ENCODE assay signal across 21 cellular contexts in genomic region chr10:68127995-68128394, GRCh38. TPM values are rescaled to one million over a fixed set of nuclear protein-coding genes. Genes with fewer than 3 reads are reported as not detected.
DNase-seq lines count a peak whose midpoint lies in the region; ATAC-seq and TF ChIP-seq lines count a peak whose summit lies in the region.
"Had no signal": no experiment of that assay in that cellular context is flagged by ENCODE, and none has a peak within 500 bp of the region (broad histone marks: within the 10 kb centered on the region; RNA-seq: fewer than 3 reads in every experiment).

No MANE protein-coding gene starts in this region.

- no peak overlapping the region for H3K4me3 Mint-ChIP-seq in activated T-cell treated with anti-CD3 and anti-CD28 coated beads, Interleukin-2, amount 50 U/mL, for 4 hours
- H3K4me3 Mint-ChIP-seq in osteocyte (ENCODE audit: unreplicated experiment) = no peak overlapping the region
- H3K4me3 Mint-ChIP-seq: CD4-positive, alpha-beta memory T cell had no signal

- peak overlapping the region; percentile 60 to 61; a peak in 3 of 4 replicates for H4K8ac ChIP-seq in IMR-90 (ENCODE audit: low read depth in 2 of 2, low read length in 2 of 2)

- CTCF ChIA-PET in IMR-90 (lab: Yijun Ruan, JAX) = no interaction called here

- no peaks in the 10 kb centered on the region for H3K4me1 ChIP-seq in IMR-90 (ENCODE audit: control insufficient read depth, insufficient read depth, low read length)
- H3K4me1 ChIP-seq in gastrocnemius medialis = peaks cover 31 to 72% of the 10 kb centered on the region in 2 donors
- H3K4me1 ChIP-seq: BLaER1 treated with 17β-estradiol and CSF1 and Interleukin-3, amounts not matched to agents 10 nM and 100 nM had no signal

- H4K91ac ChIP-seq in IMR-90 (ENCODE audit: insufficient read depth, low read depth, low read length) = no peak overlapping the region

- H3K27ac ChIP-seq in IMR-90 (ENCODE audit: insufficient read depth, low read length) = no peak overlapping the region
- peak overlapping the region; percentile 9 to 90 (median 80) for H3K27ac ChIP-seq in gastrocnemius medialis
- H3K27ac ChIP-seq: BLaER1 treated with 17β-estradiol and CSF1 and Interleukin-3, amounts not matched to agents 10 nM and 100 nM had no signal

- no peaks in the 10 kb centered on the region for H3K9me3 Mint-ChIP-seq in activated T-cell treated with anti-CD3 and anti-CD28 coated beads, Interleukin-2, amount 50 U/mL, for 4 hours
- no peaks in the 10 kb centered on the region for H3K9me3 Mint-ChIP-seq in osteocyte (ENCODE audit: unreplicated experiment)
- H3K9me3 Mint-ChIP-seq: CD4-positive, alpha-beta memory T cell had no signal

- 0 out of 2 replicates have a peak, but pooled peaks cover 2% of the 10 kb centered on the region for H3K9me1 ChIP-seq in IMR-90 (ENCODE audit: insufficient read depth, low read length)

- in situ Hi-C loops in IMR-90 (cut with MboI; ENCODE audit: low sequenced_read_pairs) = no loop called here
- in situ Hi-C loops in gastrocnemius medialis (cut with MboI; ENCODE audit: low sequenced_read_pairs in 4 of 4) = no loop called here

- no TSS peak for BruUV-seq in IMR-90 (replicated peaks; lab: Mats Ljungman, UMichigan)

- peak; percentile 8 for DNase-seq in EH (ENCODE audit: low read depth)
- no peak for DNase-seq in IMR-90
- DNase-seq in left kidney (ENCODE audit: low read depth, low spot score) = peak; percentile 7
- no peak for DNase-seq in gastrocnemius medialis
- no peak for DNase-seq in T-helper 9 cell
- no peak for DNase-seq in activated T-cell treated with anti-CD3 and anti-CD28 coated beads, Interleukin-2, amount 50 U/mL, for 4 hours
- no peak for DNase-seq in osteocyte (ENCODE audit: extremely low spot score, unreplicated experiment)
- DNase-seq: CD4-positive, alpha-beta memory T cell; DND-41; KBM-7; NCI-H1092 treated with DMSO at 0.1 percent for 48 hours; NCI-H1436 treated with DMSO at 0.1 percent for 48 hours; NCI-H1930; NCI-H748 treated with DMSO at 0.1 percent for 48 hours; NK-92 treated with Interleukin-12 subunit alpha and Interleukin-12 subunit beta, amount 100 ng/mL, for 24 hours; SIG-M5 had no signal

- H3K9me3 ChIP-seq in IMR-90 (ENCODE audit: control insufficient read depth, insufficient read depth, low read length) (no peaks in the 10 kb centered on the region), gastrocnemius medialis (no peaks in the 10 kb centered on the region)
- H3K9me3 ChIP-seq: BLaER1 treated with 17β-estradiol and CSF1 and Interleukin-3, amounts not matched to agents 10 nM and 100 nM had no signal

- H3K27ac Mint-ChIP-seq in osteocyte (ENCODE audit: unreplicated experiment) = no peak overlapping the region
- H3K27ac Mint-ChIP-seq: CD4-positive, alpha-beta memory T cell had no signal

- no peak for TF ChIP-seq CTCF in IMR-90 (conservative IDR thresholded peaks at IDR 0.05; ENCODE audit: low read depth, low read length)
- TF ChIP-seq CTCF in gastrocnemius medialis (IDR thresholded peaks at IDR 0.05 in 4 of 5, conservative IDR thresholded peaks at IDR 0.05 in 1 of 5) = no peak
- TF ChIP-seq CTCF in osteocyte (IDR thresholded peaks at IDR 0.05) = no peak

- no peak overlapping the region for H3K18ac ChIP-seq in IMR-90 (ENCODE audit: low read depth, low read length)

- no peak overlapping the region for H3K23ac ChIP-seq in IMR-90 (ENCODE audit: low read depth, low read length)

- H3K79me1 ChIP-seq in IMR-90 (ENCODE audit: low read depth in 1 of 2, low read length in 2 of 2) = 0 out of 4 replicates have a peak, but pooled peaks cover 3% of the 10 kb centered on the region in 2 experiments

- no peak for TF ChIP-seq RAD21 in IMR-90 (IDR thresholded peaks at IDR 0.05; ENCODE audit: low read length)

- no peak overlapping the region for H2AFZ ChIP-seq in IMR-90 (replicated peaks; ENCODE audit: low read length, poor library complexity)

- H2BK5ac ChIP-seq in IMR-90 (ENCODE audit: low read depth, low read length, poor library complexity, severe bottlenecking) = no peak overlapping the region

- no peak overlapping the region for H2AK5ac ChIP-seq in IMR-90 (ENCODE audit: low read depth, low read length)

- H3K14ac ChIP-seq in IMR-90 (replicated peaks; ENCODE audit: low read depth, low read length) = no peak overlapping the region

- WGBS in IMR-90 (ENCODE audit: extremely low coverage in 2 of 2, insufficient read length in 1 of 2), 2 experiments = no CpG with 5 or more reads among the region's 2 CpGs

- H3K9ac ChIP-seq in IMR-90 (ENCODE audit: low read depth, low read length) = no peak overlapping the region
- H3K9ac ChIP-seq: BLaER1 treated with 17β-estradiol and CSF1 and Interleukin-3, amounts not matched to agents 10 nM and 100 nM had no signal

- H3K56ac ChIP-seq in IMR-90 (ENCODE audit: extremely low read depth, insufficient read depth, low read length) = no peak overlapping the region

- H3K36me3 Mint-ChIP-seq in activated T-cell treated with anti-CD3 and anti-CD28 coated beads, Interleukin-2, amount 50 U/mL, for 4 hours (ENCODE audit: insufficient read depth) = no peaks in the 10 kb centered on the region
- no peaks in the 10 kb centered on the region for H3K36me3 Mint-ChIP-seq in osteocyte (ENCODE audit: unreplicated experiment)
- H3K36me3 Mint-ChIP-seq: CD4-positive, alpha-beta memory T cell had no signal

- intact Hi-C loops in IMR-90 (cut with micrococcal nuclease) = no loop called here
- intact Hi-C loops in gastrocnemius medialis (cut with DNase I; ENCODE audit: low total_unique reads) = no loop called here

- H3K27me3 Mint-ChIP-seq in activated T-cell treated with anti-CD3 and anti-CD28 coated beads, Interleukin-2, amount 50 U/mL, for 4 hours (ENCODE audit: low read depth) = no peaks in the 10 kb centered on the region
- no peaks in the 10 kb centered on the region for H3K27me3 Mint-ChIP-seq in osteocyte (ENCODE audit: unreplicated experiment)
- H3K27me3 Mint-ChIP-seq: CD4-positive, alpha-beta memory T cell had no signal

- ATAC-seq in IMR-90 (ENCODE audit: low read depth) (no peak; the same call in 1 of the 2 replicates), gastrocnemius medialis (no peak)
- ATAC-seq in activated T-cell treated with anti-CD3 and anti-CD28 coated beads, Interleukin-2, amount 50 U/mL, for 4 hours = no peak
- ATAC-seq: HepG2, SK-N-SH treated with all-trans-retinoic acid at 6 μM for 48 hours had no signal

- H2BK20ac ChIP-seq in IMR-90 (ENCODE audit: low read depth, low read length) = no peak overlapping the region; the same call in 1 of the 2 replicates

- H2AK9ac ChIP-seq in IMR-90 (replicated peaks; ENCODE audit: low read depth, low read length, poor library complexity) = no peak overlapping the region

- H3K4me1 Mint-ChIP-seq in activated T-cell treated with anti-CD3 and anti-CD28 coated beads, Interleukin-2, amount 50 U/mL, for 4 hours (ENCODE audit: low read depth) = no peaks in the 10 kb centered on the region
- peaks cover 6% of the 10 kb centered on the region for H3K4me1 Mint-ChIP-seq in osteocyte (ENCODE audit: unreplicated experiment)
- H3K4me1 Mint-ChIP-seq: CD4-positive, alpha-beta memory T cell had no signal

- H3K4ac ChIP-seq in IMR-90 (ENCODE audit: low read depth, low read length) = no peak overlapping the region

- H2BK15ac ChIP-seq in IMR-90 (ENCODE audit: low read depth, low read length) = no peak overlapping the region; the same call in 2 of the 3 replicates

- dilution Hi-C loops in IMR-90 (cut with HindIII; ENCODE audit: low sequenced_read_pairs, unreplicated experiment) = no loop called here

- no peak overlapping the region; the same call in 1 of the 2 replicates for H4K5ac ChIP-seq in IMR-90 (ENCODE audit: low read depth, low read length)

- TF ChIP-seq POLR2A in IMR-90 (IDR thresholded peaks at IDR 0.05; ENCODE audit: low read depth, low read length) (no peak), gastrocnemius medialis (IDR thresholded peaks at IDR 0.05) (no peak)

- no peaks in the 10 kb centered on the region for H4K20me1 ChIP-seq in IMR-90 (ENCODE audit: insufficient read depth, low read length)
- H4K20me1 ChIP-seq: BLaER1 treated with 17β-estradiol and CSF1 and Interleukin-3, amounts not matched to agents 10 nM and 100 nM had no signal

- H2BK120ac ChIP-seq in IMR-90 (ENCODE audit: low read depth, low read length) = no peak overlapping the region

- no peak overlapping the region for H3K4me2 ChIP-seq in IMR-90 (ENCODE audit: low read depth, low read length)
- H3K4me2 ChIP-seq: BLaER1 treated with 17β-estradiol and CSF1 and Interleukin-3, amounts not matched to agents 10 nM and 100 nM had no signal

- H3K4me3 ChIP-seq in IMR-90 (ENCODE audit: insufficient read depth, low read depth, low read length) (no peak overlapping the region), gastrocnemius medialis (no peak overlapping the region)
- H3K4me3 ChIP-seq: BLaER1 treated with 17β-estradiol and CSF1 and Interleukin-3, amounts not matched to agents 10 nM and 100 nM had no signal

- H3K27me3 ChIP-seq in IMR-90 (ENCODE audit: control insufficient read depth, insufficient read depth, low read length) (no peaks in the 10 kb centered on the region), gastrocnemius medialis (no peaks in the 10 kb centered on the region)
- H3K27me3 ChIP-seq: BLaER1 treated with 17β-estradiol and CSF1 and Interleukin-3, amounts not matched to agents 10 nM and 100 nM had no signal

- no peaks in the 10 kb centered on the region for H3K36me3 ChIP-seq in IMR-90 (ENCODE audit: control insufficient read depth, insufficient read depth, low read length)
- peaks cover 0 to 9% of the 10 kb centered on the region in 2 donors for H3K36me3 ChIP-seq in gastrocnemius medialis
- H3K36me3 ChIP-seq: BLaER1 treated with 17β-estradiol and CSF1 and Interleukin-3, amounts not matched to agents 10 nM and 100 nM had no signal

- POLR2A ChIA-PET in IMR-90 (lab: Charles Lee; ENCODE audit: unreplicated experiment) = interaction anchor here (0.5 kb wide), 1 partner anchor 278 kb away, joined by 5 read pairs; no protein-coding TSS in a partner anchor

RNA-seq across cellular contexts. Expression of gene MYPN, which starts 18.7 kb away (rescaled TPM):
- total RNA-seq in IMR-90 (2012; rRNA removed) (12.5 and 13.1 TPM in 2 replicates), gastrocnemius medialis (100 to 1,000 TPM; 118 to 342 (median 193) TPM), osteocyte (1.0 and 1.8 TPM in 2 replicates)
- polyA plus RNA-seq in IMR-90 (2012; rRNA removed) = 7.8 and 8.1 TPM in 2 replicates
- 2.5 and 4.1 TPM in 2 replicates for polyA plus RNA-seq in IMR-90 (2012; cell fraction: cytosol; rRNA removed)
- polyA plus RNA-seq in IMR-90 (2012; cell fraction: nucleus; rRNA removed; ENCODE audit: low replicate concordance) = 4.3 and 6.7 TPM in 2 replicates
- total RNA-seq in activated T-cell treated with anti-CD3 and anti-CD28 coated beads, Interleukin-2, amount 50 U/mL, for 4 hours = not detected
- total RNA-seq: CD4-positive, alpha-beta memory T cell; G401; H1; HepG2 had no signal
- polyA plus RNA-seq: CD4-positive, alpha-beta memory T cell; H1; HepG2 had no signal

RNA-seq across cellular contexts. Expression of gene HERC4, which starts 52.9 kb away (rescaled TPM):
- total RNA-seq in IMR-90 (2012; rRNA removed) (92.8 and 177 TPM in 2 replicates), gastrocnemius medialis (10 to 100 TPM; 12.8 to 25.2 (median 13.1) TPM), osteocyte (57.0 and 59.4 TPM in 2 replicates)
- 46.1 and 66.6 TPM in 2 replicates for polyA plus RNA-seq in IMR-90 (2012; rRNA removed)
- 4.9 and 7.2 TPM in 2 replicates for polyA plus RNA-seq in IMR-90 (2012; cell fraction: cytosol; rRNA removed)
- polyA plus RNA-seq in IMR-90 (2012; cell fraction: nucleus; rRNA removed; ENCODE audit: low replicate concordance) = 16.7 and 91.2 TPM in 2 replicates
- total RNA-seq in activated T-cell treated with anti-CD3 and anti-CD28 coated beads, Interleukin-2, amount 50 U/mL, for 4 hours = 10 to 100 TPM; 16.5 to 22.8 (median 20.3) TPM

Comparison
In these comparisons a context has a peak if more than half of its experiments do, and no peak if none do; other contexts are left out.
1. DNase-seq: peak in EH (single experiment) and left kidney (single experiment); none in IMR-90 (single experiment), gastrocnemius medialis (0 of 2), T-helper 9 cell (single experiment), activated T-cell treated with anti-CD3 and anti-CD28 coated beads, Interleukin-2, amount 50 U/mL, for 4 hours (single experiment) and osteocyte (single experiment).